8 cellular contexts compared by ENCODE assay signal in the genomic region with DNA sequence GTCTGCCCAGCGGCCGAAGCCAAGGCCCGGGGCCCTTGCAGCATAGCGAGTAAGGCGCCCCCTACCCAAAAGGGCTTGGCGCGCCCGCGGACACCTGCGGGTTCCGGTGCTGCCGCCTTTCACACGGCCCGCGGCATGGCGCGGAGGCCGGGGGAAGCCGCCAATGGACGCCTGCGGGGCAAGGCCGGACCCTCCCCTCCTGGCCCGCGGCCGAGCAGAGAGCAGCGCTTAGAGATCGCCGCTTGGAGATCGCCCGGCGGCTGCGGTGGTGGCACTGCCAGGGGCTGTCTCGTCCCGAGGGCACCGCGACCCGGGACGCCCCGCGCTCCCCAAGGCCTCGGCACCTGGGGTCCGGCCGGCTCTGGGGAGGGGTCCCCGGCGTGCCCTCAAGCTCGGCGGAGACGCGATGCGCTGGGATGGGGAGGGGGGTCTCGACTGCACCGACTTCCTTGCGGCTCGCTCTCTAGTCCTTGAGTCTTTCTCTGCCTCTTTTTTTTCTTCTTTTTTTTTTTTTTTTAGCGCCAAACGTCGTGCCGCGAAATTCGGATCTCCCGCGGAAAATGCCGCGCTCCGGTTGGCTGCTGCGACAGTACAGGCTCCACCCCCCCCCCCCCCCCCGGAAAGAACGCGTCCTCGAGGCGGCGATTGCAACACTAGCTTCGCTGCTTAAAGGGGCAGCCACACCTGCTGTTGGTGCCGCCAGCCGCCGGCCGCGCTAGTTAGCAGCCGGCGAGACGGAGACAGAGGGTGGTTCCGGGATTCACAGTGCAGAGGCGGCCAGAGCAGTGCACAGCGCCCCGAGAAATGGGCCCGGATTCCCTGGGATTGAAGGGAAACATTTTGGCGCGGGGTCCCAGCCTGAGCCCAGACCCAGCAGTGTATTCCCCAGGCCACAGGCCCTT. TPM values are rescaled to one million over a fixed set of nuclear protein-coding genes. Genes with fewer than 3 reads are reported as not detected.
A peak's percentile ranks its signal among the peaks of the same experiment; 100 is the strongest.
DNase-seq lines count a peak whose midpoint lies in the region; ATAC-seq and TF ChIP-seq lines count a peak whose summit lies in the region.

A gene with protein sequence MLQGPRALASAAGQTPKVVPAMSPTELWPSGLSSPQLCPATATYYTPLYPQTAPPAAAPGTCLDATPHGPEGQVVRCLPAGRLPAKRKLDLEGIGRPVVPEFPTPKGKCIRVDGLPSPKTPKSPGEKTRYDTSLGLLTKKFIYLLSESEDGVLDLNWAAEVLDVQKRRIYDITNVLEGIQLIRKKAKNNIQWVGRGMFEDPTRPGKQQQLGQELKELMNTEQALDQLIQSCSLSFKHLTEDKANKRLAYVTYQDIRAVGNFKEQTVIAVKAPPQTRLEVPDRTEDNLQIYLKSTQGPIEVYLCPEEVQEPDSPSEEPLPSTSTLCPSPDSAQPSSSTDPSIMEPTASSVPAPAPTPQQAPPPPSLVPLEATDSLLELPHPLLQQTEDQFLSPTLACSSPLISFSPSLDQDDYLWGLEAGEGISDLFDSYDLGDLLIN (minus strand): TSS at position 484 of the 902 bp plus-strand sequence. CDS start 440 bp downstream, at position 44.

- H3K9me3 Mint-ChIP-seq in CD14-positive monocyte (no peaks in the 10 kb centered on the region), natural killer cell (no peaks in the 10 kb centered on the region)

- peak within 1 kb of the TSS; percentile 45 to 74 (median 61) for H3K4me3 ChIP-seq in Peyer's patch
- H3K4me3 ChIP-seq in fibroblast of lung (replicated peaks in 1 of 4; ENCODE audit: control extremely low read depth in 1 of 4, insufficient read depth in 1 of 4, low read depth in 3 of 4, low read length in 4 of 4) = peak within 1 kb of the TSS; percentile 46 to 76 (median 62)

- H3K36me3 ChIP-seq in KOPT-K1 (ENCODE audit: insufficient read depth, low read length) (peaks cover 20% of the 10 kb centered on the region), Peyer's patch (no peaks in the 10 kb centered on the region), fibroblast of lung (ENCODE audit: control insufficient read depth, insufficient read depth, low read length) (no peaks in the 10 kb centered on the region)

- H3K4me1 Mint-ChIP-seq in CD14-positive monocyte (peaks cover 90% of the 10 kb centered on the region), natural killer cell (peaks cover 45 to 64% of the 10 kb centered on the region in 2 donors)

- H3K27me3 Mint-ChIP-seq in CD14-positive monocyte (ENCODE audit: low read depth in 3 of 3) (peaks cover 0 to 4% (median 0%) of the 10 kb centered on the region in 3 donors), natural killer cell (ENCODE audit: low read depth in 2 of 2) (no peaks in the 10 kb centered on the region)

- no peaks in the 10 kb centered on the region for H3K79me2 ChIP-seq in fibroblast of lung (ENCODE audit: control insufficient read depth, insufficient read depth, low read length)

- peak; percentile 50 for ATAC-seq in GM19395 (IDR thresholded peaks at IDR 0.05; ENCODE audit: unreplicated experiment)
- ATAC-seq in natural killer cell = peak; percentile 87 to 93 (median 88)

- H3K4me3 Mint-ChIP-seq in CD14-positive monocyte (peak within 1 kb of the TSS; percentile 93 to 95), natural killer cell (peak within 1 kb of the TSS; percentile 98)

- H3K4me1 ChIP-seq in Peyer's patch = peaks cover 3 to 81% (median 48%) of the 10 kb centered on the region in 4 donors
- peaks cover 14% of the 10 kb centered on the region for H3K4me1 ChIP-seq in fibroblast of lung (ENCODE audit: control insufficient read depth, extremely low read depth, insufficient read depth, low read length)

- H3K36me3 Mint-ChIP-seq in CD14-positive monocyte = peaks cover 1 to 4% of the 10 kb centered on the region in 2 donors
- H3K36me3 Mint-ChIP-seq in natural killer cell = no peaks in the 10 kb centered on the region

- H3K9me3 ChIP-seq in KOPT-K1 (ENCODE audit: insufficient read depth, low read length, poor library complexity, severe bottlenecking) = no peaks in the 10 kb centered on the region
- H3K9me3 ChIP-seq in Peyer's patch = no peaks in the 10 kb centered on the region
- no peaks in the 10 kb centered on the region for H3K9me3 ChIP-seq in fibroblast of lung (ENCODE audit: control insufficient read depth, insufficient read depth, low read depth, low read length)

- DNase-seq in CD14-positive monocyte (ENCODE audit: low spot score) (peak; percentile 79), Peyer's patch (peak; percentile 84 to 94 (median 93)), activated T-helper 1 cell treated with Interleukin-2 at 50 U/mL for 16 hours (ENCODE audit: low read depth) (peak; percentile 74), fibroblast of lung (ENCODE audit: low read depth in 2 of 2) (peak; percentile 78 to 85), natural killer cell (peak; percentile 72)
- peak; percentile 74 to 88 (median 84) for DNase-seq in stimulated activated naive CD4-positive, alpha-beta T cell (lab: John Stamatoyannopoulos, UW)

- H3K27ac ChIP-seq in KOPT-K1 (ENCODE audit: low read depth, low read length, poor library complexity, severe bottlenecking) = peak within 1 kb of the TSS; percentile 99
- peak within 1 kb of the TSS; percentile 66 to 94 (median 82) for H3K27ac ChIP-seq in Peyer's patch
- peak within 1 kb of the TSS; percentile 60 for H3K27ac ChIP-seq in fibroblast of lung (ENCODE audit: insufficient read depth, low read length)

- peak within 1 kb of the TSS; percentile 91 for H3K4me2 ChIP-seq in fibroblast of lung (ENCODE audit: extremely low read depth, insufficient read depth, low read length)

- H3K27me3 ChIP-seq in Peyer's patch (no peaks in the 10 kb centered on the region), fibroblast of lung (ENCODE audit: control insufficient read depth, insufficient read depth, low read length) (no peaks in the 10 kb centered on the region)

- H2AFZ ChIP-seq in fibroblast of lung (ENCODE audit: low read length) = peak within 1 kb of the TSS; percentile 8

- TF ChIP-seq CTCF in CD14-positive monocyte (IDR thresholded peaks at IDR 0.05) (no peak), Peyer's patch (IDR thresholded peaks at IDR 0.05) (peak in 4 of 6 experiments; percentile 1 to 29 (median 10)), fibroblast of lung (conservative IDR thresholded peaks at IDR 0.05 in 1 of 2, IDR thresholded peaks at IDR 0.05 in 1 of 2; ENCODE audit: low read depth in 1 of 2, low read length in 2 of 2) (peak in 1 of 2 donors; percentile 20), natural killer cell (IDR thresholded peaks at IDR 0.05) (no peak)

- peak; percentile 27 to 76 for TF ChIP-seq POLR2A in Peyer's patch (IDR thresholded peaks at IDR 0.05)

- intact Hi-C loops in CD14-positive monocyte (cut with micrococcal nuclease) (no loop called here), natural killer cell (cut with micrococcal nuclease) (no loop called here)

- H3K27ac Mint-ChIP-seq in CD14-positive monocyte (peak within 1 kb of the TSS; percentile 95 to 99 (median 97)), natural killer cell (peak within 1 kb of the TSS; percentile 73 to 81)

- H3K9ac ChIP-seq in fibroblast of lung (ENCODE audit: insufficient read depth, low read length) = peak within 1 kb of the TSS; percentile 44

- no peaks in the 10 kb centered on the region for H4K20me1 ChIP-seq in fibroblast of lung (ENCODE audit: control insufficient read depth, extremely low read depth, insufficient read depth, low read length)

RNA-seq across cellular contexts. Expression of the gene that starts here (rescaled TPM):
- polyA plus RNA-seq in CD14-positive monocyte (1 to 10 TPM in 1 of 2 donors, under 1 TPM in 1; 0.24 to 1.8 TPM), fibroblast of lung (0.26 and 0.85 TPM in 2 replicates)
- total RNA-seq in Peyer's patch (10 to 100 TPM in 3 of 4 donors, 1 to 10 TPM in 1; 6.8 to 16.4 (median 13.6) TPM), fibroblast of lung (0.17 TPM in 1 of 2 replicates, not detected in the other), natural killer cell (1 to 10 TPM; 2.1 to 3.9 (median 3.2) TPM)
- 0.58 and 1.8 TPM in 2 replicates for polyA plus RNA-seq in fibroblast of lung (2012)
- polyA minus RNA-seq in fibroblast of lung (ENCODE audit: low replicate concordance) = 1.4 and 6.8 TPM in 2 replicates

Comparison
In these comparisons a context has a peak if more than half of its experiments do, and no peak if none do; other contexts are left out.
1. Peak in every context shown above with its lines: DNase-seq, ATAC-seq, H3K4me3 ChIP-seq and H3K27ac ChIP-seq.
2. CTCF ChIP-seq: peak in Peyer's patch (4 of 6); none in CD14-positive monocyte (single experiment) and natural killer cell (single experiment).